10 cellular contexts compared by ENCODE assay signal in the genomic region with DNA sequence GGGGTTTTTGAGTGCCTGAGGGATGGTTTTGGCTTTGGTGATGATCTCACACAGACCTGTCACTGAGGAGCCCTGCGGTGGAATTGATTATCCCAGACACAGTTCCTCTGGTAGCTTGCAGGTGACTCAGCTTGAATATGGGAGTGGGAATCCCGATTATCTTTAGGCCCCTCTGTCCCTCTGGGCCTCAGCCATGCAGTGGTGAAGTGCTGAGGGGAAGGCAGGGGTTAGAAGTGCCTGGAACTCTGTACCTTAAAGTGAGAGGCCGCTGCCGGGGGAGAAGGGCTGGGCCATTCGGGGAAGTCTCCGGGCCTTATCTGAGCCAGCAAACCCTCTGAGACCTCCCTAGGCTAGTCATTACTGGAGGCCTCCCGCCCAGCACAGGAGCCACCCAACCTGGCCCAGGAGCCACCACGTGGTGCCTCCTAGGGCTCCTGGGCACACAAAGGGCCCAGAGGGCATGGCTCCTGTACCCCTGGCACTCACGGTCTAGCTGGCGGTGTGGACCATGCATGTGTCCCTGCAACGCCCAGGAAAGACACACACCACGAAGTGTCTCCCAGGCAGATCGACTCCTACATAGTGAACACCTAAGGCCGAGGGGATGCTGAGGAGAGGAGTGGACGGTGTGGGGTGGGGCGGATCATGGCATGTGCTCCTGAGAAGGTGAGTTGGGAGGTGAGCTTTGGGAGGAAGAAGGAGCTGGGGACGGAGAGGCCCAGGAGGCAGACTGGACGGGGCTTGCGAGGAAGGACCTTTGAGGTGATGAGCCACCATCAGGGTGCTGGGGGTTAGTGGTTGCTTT. TPM values are rescaled to one million over a fixed set of nuclear protein-coding genes. Genes with fewer than 3 reads are reported as not detected.
DNase-seq lines count a peak whose midpoint lies in the region; ATAC-seq, FAIRE-seq and TF ChIP-seq lines count a peak whose summit lies in the region.
"Had no signal": no experiment of that assay in that cellular context is flagged by ENCODE, and none has a peak within 500 bp of the region (broad histone marks: within the 10 kb centered on the region; RNA-seq: fewer than 3 reads in every experiment).

No MANE protein-coding gene starts in this region.

- peaks cover 64% of the 10 kb centered on the region for H3K4me1 Mint-ChIP-seq in central memory CD8-positive, alpha-beta T cell

- 0 out of 2 replicates have a peak, but pooled peaks have one; percentile 6 for TF ChIP-seq POLR2A in A549 (IDR thresholded peaks at IDR 0.05; ENCODE audit: low read length)

- H3K4me1 ChIP-seq in A549: peaks cover 26% of the 10 kb centered on the region
- peaks cover 84% of the 10 kb centered on the region for H3K4me1 ChIP-seq in HUES6 (ENCODE audit: control insufficient read depth, insufficient read depth, low read length)
- H3K4me1 ChIP-seq in muscle layer of duodenum (ENCODE audit: control insufficient read depth in 1 of 2, insufficient read depth in 2 of 2, low read length in 2 of 2): peaks cover 18 to 70% of the 10 kb centered on the region in 2 donors

- no peaks in the 10 kb centered on the region for H3K27me3 ChIP-seq in HUES6 (ENCODE audit: control insufficient read depth, insufficient read depth, low read length)
- H3K27me3 ChIP-seq in muscle layer of duodenum (ENCODE audit: low read depth, low read length): no peaks in the 10 kb centered on the region

- H3K4me2 ChIP-seq in A549: no peak overlapping the region

- ATAC-seq in A549: peak in 1 of 2 experiments; percentile 12; a peak in 2 of 6 replicates
- ATAC-seq in central memory CD8-positive, alpha-beta T cell (replicated peaks; ENCODE audit: extremely low read depth, poor library complexity, severe bottlenecking): no peak
- ATAC-seq in HG03354 (IDR thresholded peaks at IDR 0.05; ENCODE audit: poor library complexity, severe bottlenecking, unreplicated experiment): no peak

- POLR2A ChIA-PET in A549 (lab: Yijun Ruan, JAX): no interaction called here

- no peaks in the 10 kb centered on the region for H3K9me3 ChIP-seq in A549
- no peaks in the 10 kb centered on the region for H3K9me3 ChIP-seq in HUES6 (ENCODE audit: control insufficient read depth, insufficient read depth, low read depth, low read length)
- no peaks in the 10 kb centered on the region for H3K9me3 ChIP-seq in muscle layer of duodenum (ENCODE audit: control insufficient read depth in 1 of 2, low read length in 2 of 2)

- 91% methylated on average over 19 of the region's 19 CpGs for WGBS in A549 (ENCODE audit: missing lambda C conversion rate)

- H3K4me3 ChIP-seq in A549 (no peak overlapping the region), HUES6 (ENCODE audit: low read depth, low read length) (no peak overlapping the region), muscle layer of duodenum (ENCODE audit: low read depth in 1 of 2, low read length in 2 of 2) (peak overlapping the region in 1 of 2 donors; percentile 28)

- H3K9me3 Mint-ChIP-seq in central memory CD8-positive, alpha-beta T cell: no peaks in the 10 kb centered on the region

- DNase-seq in A549 (ENCODE audit: low read depth in 1 of 2, low spot score in 1 of 2) (no peak), medulla oblongata (ENCODE audit: extremely low spot score) (no peak), retina (no peak)
- DNase-seq in central memory CD8-positive, alpha-beta T cell (ENCODE audit: low spot score in 2 of 2): no peak
- no peak for DNase-seq in stimulated activated CD4-positive, alpha-beta T cell treated with anti-CD3 and anti-CD28 coated beads, Interleukin-12 subunit alpha, Interleukin-12 subunit beta, amount 100 ng/mL, for 4 hours
- DNase-seq: DMS 273 treated with DMSO at 0.1 percent for 48 hours, NCI-H446 had no signal

- no peak for TF ChIP-seq RAD21 in A549 (conservative IDR thresholded peaks at IDR 0.05 in 1 of 2, IDR thresholded peaks at IDR 0.05 in 1 of 2)

- no peak overlapping the region for H3K27ac ChIP-seq in A549
- H3K27ac ChIP-seq in HUES6 (ENCODE audit: low read depth, low read length): peak overlapping the region; percentile 84
- peak overlapping the region; percentile 63 for H3K27ac ChIP-seq in muscle layer of duodenum (ENCODE audit: low read length)

- TF ChIP-seq EP300 in A549 (IDR thresholded peaks at IDR 0.05): no peak

- H3K36me3 ChIP-seq in HUES6 (ENCODE audit: control insufficient read depth, insufficient read depth, low read length): peaks cover 29% of the 10 kb centered on the region
- H3K36me3 ChIP-seq in muscle layer of duodenum (ENCODE audit: control insufficient read depth in 1 of 2, insufficient read depth in 2 of 2, low read length in 2 of 2): peaks cover 0 to 4% of the 10 kb centered on the region in 2 donors

- no peak for FAIRE-seq in A549 (lab: Jason Lieb, UNC)

- H3K36me3 Mint-ChIP-seq in central memory CD8-positive, alpha-beta T cell (ENCODE audit: insufficient read depth): peaks cover 6% of the 10 kb centered on the region

- no peaks in the 10 kb centered on the region for H3K27me3 Mint-ChIP-seq in central memory CD8-positive, alpha-beta T cell

- H3K27ac Mint-ChIP-seq in central memory CD8-positive, alpha-beta T cell (ENCODE audit: low read depth): peak overlapping the region; percentile 84

- peak overlapping the region; percentile 52 for H3K4me3 Mint-ChIP-seq in central memory CD8-positive, alpha-beta T cell

- CTCF ChIA-PET in A549 (lab: Yijun Ruan, JAX): no interaction called here

- H3K9ac ChIP-seq in HUES6 (ENCODE audit: low read length): peak overlapping the region; percentile 65

- TF ChIP-seq CTCF in A549 (IDR thresholded peaks at IDR 0.05): no peak

TF ChIP-seq in A549, 52 proteins besides CTCF, POLR2A, EP300 and RAD21:
- TF ChIP-seq MAX (IDR thresholded peaks at IDR 0.05) (no peak), RFX5 (IDR thresholded peaks at IDR 0.05) (no peak), FOSL2 (IDR thresholded peaks at IDR 0.05) (no peak), FOSL2 (CRISPR knock-in tag; IDR thresholded peaks at IDR 0.05) (no peak), PHF8 (IDR thresholded peaks at IDR 0.05; ENCODE audit: borderline replicate concordance, low read depth) (no peak), NFE2L2 (conservative IDR thresholded peaks at IDR 0.05; ENCODE audit: low read length) (no peak), PBX3 (IDR thresholded peaks at IDR 0.05) (no peak), MAZ (IDR thresholded peaks at IDR 0.05; ENCODE audit: borderline replicate concordance, low read depth, low read length) (no peak), NPAS2 (CRISPR knock-in tag; IDR thresholded peaks at IDR 0.05; ENCODE audit: borderline replicate concordance) (no peak), ELK1 (IDR thresholded peaks at IDR 0.05; ENCODE audit: low read depth, low read length) (no peak), FOXS1 (CRISPR knock-in tag; IDR thresholded peaks at IDR 0.05) (no peak)
- TF ChIP-seq, protein P1, sequence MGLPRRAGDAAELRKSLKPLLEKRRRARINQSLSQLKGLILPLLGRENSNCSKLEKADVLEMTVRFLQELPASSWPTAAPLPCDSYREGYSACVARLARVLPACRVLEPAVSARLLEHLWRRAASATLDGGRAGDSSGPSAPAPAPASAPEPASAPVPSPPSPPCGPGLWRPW (IDR thresholded peaks at IDR 0.05): no peak

RNA-seq across cellular contexts. Expression of gene HK1, which starts 56.2 kb away (rescaled TPM):
- polyA plus RNA-seq in A549 (2011; rRNA removed) (17.3 and 21.6 TPM in 2 replicates), A549 (2017; fragmentation: RNase III; extraction: RNeasy Plus Mini Kit Qiagen cat#74134 plus additional on column Dnase treatment) (50.6 to 58.9 TPM (median 51.3 TPM) in 3 replicates)
- polyA plus RNA-seq in A549 (2012; cell fraction: cytosol; rRNA removed): 15.7 and 17.5 TPM in 2 replicates
- polyA plus RNA-seq in A549 (2012; cell fraction: nucleus; rRNA removed): 24.5 and 28.5 TPM in 2 replicates
- polyA minus RNA-seq in A549 (2011; rRNA and poly(A)+ RNA removed): 23.5 and 27.1 TPM in 2 replicates

Comparison
In these comparisons a context has a peak if more than half of its experiments do, and no peak if none do; other contexts are left out.
1. H3K27ac ChIP-seq: peak in HUES6 (single experiment) and muscle layer of duodenum (single experiment); none in A549 (0 of 2).